ENCODE assay signal across 9 cellular contexts in the genomic region with DNA sequence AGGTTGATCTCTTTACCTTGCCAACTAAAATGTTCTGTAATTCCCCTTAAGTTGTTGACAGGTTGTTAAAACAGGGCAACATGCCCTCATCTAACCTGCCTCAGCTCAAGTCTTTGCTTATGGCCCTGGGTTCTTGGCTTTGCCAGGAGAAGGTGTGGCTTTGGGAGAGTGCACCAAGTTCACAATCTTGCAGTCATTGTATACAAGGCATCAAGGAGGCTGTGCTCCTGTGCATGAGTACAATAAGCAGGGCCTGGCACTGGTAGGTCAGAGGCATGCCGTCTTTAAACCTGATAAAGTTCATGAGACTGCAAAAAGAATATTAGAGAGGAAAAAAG. TPM values are rescaled to one million over a fixed set of nuclear protein-coding genes. Genes with fewer than 3 reads are reported as not detected.
DNase-seq lines count a peak whose midpoint lies in the region; ATAC-seq, FAIRE-seq and TF ChIP-seq lines count a peak whose summit lies in the region.
"Not testable (repeated sequence)": the region's sequence is repeated elsewhere in the genome, so short reads cannot be mapped to it uniquely, and the experiment has no call there.
"Had no signal": no experiment of that assay in that cellular context is flagged by ENCODE, and none has a peak within 500 bp of the region (broad histone marks: within the 10 kb centered on the region; RNA-seq: fewer than 3 reads in every experiment).

No MANE protein-coding gene starts in this region.

- not testable (repeated sequence) for H3K23ac ChIP-seq in IMR-90 (ENCODE audit: low read depth, low read length)

- not testable (repeated sequence) for H3K9me3 ChIP-seq in IMR-90 (ENCODE audit: control insufficient read depth, insufficient read depth, low read length); K562 (replicated peaks; ENCODE audit: control insufficient read depth, insufficient read depth, low read depth, low read length); colonic mucosa; left lung; prostate gland; thoracic aorta

- not testable (repeated sequence) for TF ChIP-seq EP300 in K562 (IDR thresholded peaks at IDR 0.05; ENCODE audit: low read length)

- POLR2A ChIA-PET in IMR-90 (lab: Charles Lee; ENCODE audit: unreplicated experiment) = not testable (repeated sequence)
- POLR2A ChIA-PET in K562 (lab: Yijun Ruan, JAX) = interaction anchor here (0.7 kb wide), 1 partner anchor 199 kb away, joined by 3 read pairs; no protein-coding TSS in a partner anchor

- not testable (repeated sequence) for H3K9ac ChIP-seq in IMR-90 (ENCODE audit: low read depth, low read length); K562 (ENCODE audit: insufficient read depth in 1 of 2, low read depth in 2 of 2, low read length in 2 of 2); colonic mucosa (ENCODE audit: low read depth in 2 of 2, low read length in 2 of 2)

- 0 out of 2 replicates have a peak overlapping the region, but pooled peaks have one; percentile 70 for H4K91ac ChIP-seq in IMR-90 (ENCODE audit: insufficient read depth, low read depth, low read length)

- H2BK120ac ChIP-seq in IMR-90 (ENCODE audit: low read depth, low read length) = peak overlapping the region; percentile 76; the same call in 1 of the 2 replicates

- H3K79me2 ChIP-seq in K562 (ENCODE audit: control insufficient read depth, insufficient read depth, low read length) = not testable (repeated sequence)

- TF ChIP-seq POLR2A in IMR-90 (IDR thresholded peaks at IDR 0.05; ENCODE audit: low read depth, low read length); K562 (conservative IDR thresholded peaks at IDR 0.05); prostate gland (IDR thresholded peaks at IDR 0.05): not testable (repeated sequence)

- peak overlapping the region; percentile 50; the same call in 2 of the 3 replicates for H2BK15ac ChIP-seq in IMR-90 (ENCODE audit: low read depth, low read length)

- not testable (repeated sequence) for H3K4me1 ChIP-seq in IMR-90 (ENCODE audit: control insufficient read depth, insufficient read depth, low read length); K562 (replicated peaks in 1 of 2; ENCODE audit: control insufficient read depth in 2 of 2, insufficient read depth in 2 of 2, low read length in 2 of 2); colonic mucosa; left lung; prostate gland (replicated peaks)
- peaks cover 19 to 30% of the 10 kb centered on the region in 2 donors for H3K4me1 ChIP-seq in thoracic aorta (ENCODE audit: control insufficient read depth in 1 of 2, low read depth in 2 of 2)

- peak overlapping the region; percentile 60; the same call in 1 of the 2 replicates for H2BK20ac ChIP-seq in IMR-90 (ENCODE audit: low read depth, low read length)

- not testable (repeated sequence) for ATAC-seq in IMR-90 (ENCODE audit: low read depth); K562; thoracic aorta (ENCODE audit: insufficient number of reproducible peaks, low FRiP score, low read depth)
- ATAC-seq in Right ventricle myocardium inferior (peak; percentile 34), left lung (peak; percentile 74)

- not testable (repeated sequence) for H3K4me2 ChIP-seq in IMR-90 (ENCODE audit: low read depth, low read length); K562 (ENCODE audit: insufficient read depth, low read length)

- peak overlapping the region; percentile 55; the same call in 1 of the 2 replicates for H3K4ac ChIP-seq in IMR-90 (ENCODE audit: low read depth, low read length)

- H3K79me1 ChIP-seq in IMR-90 (ENCODE audit: low read depth in 1 of 2, low read length in 2 of 2) = not testable (repeated sequence)

- peak; percentile 11 for FAIRE-seq in K562 (lab: Jason Lieb, UNC)

- H3K27ac ChIP-seq in IMR-90 (ENCODE audit: insufficient read depth, low read length); K562 (ENCODE audit: extremely low read depth, low read depth, low read length); colonic mucosa; left lung; prostate gland: not testable (repeated sequence)
- H3K27ac ChIP-seq in thoracic aorta = peak overlapping the region; percentile 59 to 80

- WGBS in IMR-90 (ENCODE audit: extremely low coverage in 2 of 2, insufficient read length in 1 of 2), 2 experiments = 83% methylated on average over 1 of the region's 1 CpG; no CpG with 5 or more reads in 1 of the 2 experiments
- WGBS in K562 (ENCODE audit: insufficient coverage, low coverage, missing lambda C conversion rate) = 71% methylated on average over 1 of the region's 1 CpG
- 37% methylated on average over 1 of the region's 1 CpG for WGBS in prostate gland

- dilution Hi-C loops in IMR-90 (cut with HindIII; ENCODE audit: low sequenced_read_pairs, unreplicated experiment) = not testable (repeated sequence)

- not testable (repeated sequence) for H3K36me3 ChIP-seq in IMR-90 (ENCODE audit: control insufficient read depth, insufficient read depth, low read length); K562 (ENCODE audit: control insufficient read depth, insufficient read depth, low read length); colonic mucosa; left lung; prostate gland; thoracic aorta

- peak overlapping the region; percentile 27 to 36; a peak in 1 of 4 replicates for H4K8ac ChIP-seq in IMR-90 (ENCODE audit: low read depth in 2 of 2, low read length in 2 of 2)

- BruUV-seq in IMR-90 (replicated peaks; lab: Mats Ljungman, UMichigan); K562 (replicated peaks; lab: Mats Ljungman, UMichigan): not testable (repeated sequence)

- H4K20me1 ChIP-seq in IMR-90 (ENCODE audit: insufficient read depth, low read length); K562 (replicated peaks; ENCODE audit: control insufficient read depth, insufficient read depth, low read length): not testable (repeated sequence)

- peak overlapping the region; percentile 3; the same call in 1 of the 2 replicates for H3K18ac ChIP-seq in IMR-90 (ENCODE audit: low read depth, low read length)

- not testable (repeated sequence) for TF ChIP-seq RAD21 in IMR-90 (IDR thresholded peaks at IDR 0.05; ENCODE audit: low read length); K562 (CRISPR knock-in tag; conservative IDR thresholded peaks at IDR 0.05 in 1 of 2, IDR thresholded peaks at IDR 0.05 in 1 of 2)

- H3K4me3 ChIP-seq in IMR-90 (ENCODE audit: insufficient read depth, low read depth, low read length); K562; colonic mucosa; left lung; prostate gland; thoracic aorta: not testable (repeated sequence)

- DNase-seq in IMR-90; K562 (ENCODE audit: extremely low read depth in 1 of 4, low spot score in 3 of 4); Right ventricle myocardium inferior (ENCODE audit: missing footprints); left lung; thoracic aorta (ENCODE audit: low spot score): not testable (repeated sequence)
- DNase-seq in colonic mucosa (peak; percentile 70), prostate gland (ENCODE audit: low spot score) (peak; percentile 6)

- not testable (repeated sequence) for H4K5ac ChIP-seq in IMR-90 (ENCODE audit: low read depth, low read length)

- CTCF ChIA-PET in IMR-90 (lab: Yijun Ruan, JAX) = interaction anchor here (0.6 kb wide), 1 partner anchor 34 kb away, joined by 3 read pairs; no protein-coding TSS in a partner anchor
- CTCF ChIA-PET in K562 (lab: Yijun Ruan, JAX; ENCODE audit: low intra/inter-chr PET ratio) = not testable (repeated sequence)

- in situ Hi-C loops in IMR-90 (cut with MboI; ENCODE audit: low sequenced_read_pairs); K562 (cut with MboI): not testable (repeated sequence)

- not testable (repeated sequence) for TF ChIP-seq CTCF in IMR-90 (conservative IDR thresholded peaks at IDR 0.05; ENCODE audit: low read depth, low read length); K562 (IDR thresholded peaks at IDR 0.05 in 2 of 3, conservative IDR thresholded peaks at IDR 0.05 in 1 of 3; ENCODE audit: insufficient read depth in 2 of 3, low read depth in 1 of 3, low read length in 3 of 3); colonic mucosa (IDR thresholded peaks at IDR 0.05); left lung (IDR thresholded peaks at IDR 0.05); prostate gland (IDR thresholded peaks at IDR 0.05); thoracic aorta (IDR thresholded peaks at IDR 0.05)

- H3K27me3 ChIP-seq in IMR-90 (ENCODE audit: control insufficient read depth, insufficient read depth, low read length); K562 (ENCODE audit: control insufficient read depth in 2 of 2, insufficient read depth in 2 of 2, low read length in 2 of 2); colonic mucosa; left lung; prostate gland (replicated peaks; ENCODE audit: insufficient read depth); thoracic aorta (replicated peaks; ENCODE audit: insufficient read depth): not testable (repeated sequence)

- peak overlapping the region; percentile 67; the same call in 1 of the 2 replicates for H3K14ac ChIP-seq in IMR-90 (replicated peaks; ENCODE audit: low read depth, low read length)

- H2AK5ac ChIP-seq in IMR-90 (ENCODE audit: low read depth, low read length) = peak overlapping the region; percentile 77

- peak overlapping the region; percentile 49 for H2AFZ ChIP-seq in IMR-90 (replicated peaks; ENCODE audit: low read length, poor library complexity)
- not testable (repeated sequence) for H2AFZ ChIP-seq in K562 (ENCODE audit: low read depth, low read length)

- not testable (repeated sequence) for H2AK9ac ChIP-seq in IMR-90 (replicated peaks; ENCODE audit: low read depth, low read length, poor library complexity)

- H3K9me1 ChIP-seq in IMR-90 (ENCODE audit: insufficient read depth, low read length); K562 (ENCODE audit: control insufficient read depth, insufficient read depth, low read length): not testable (repeated sequence)

- H2BK5ac ChIP-seq in IMR-90 (ENCODE audit: low read depth, low read length, poor library complexity, severe bottlenecking) = peak overlapping the region; percentile 89

- peak overlapping the region; percentile 20; the same call in 1 of the 2 replicates for H3K56ac ChIP-seq in IMR-90 (ENCODE audit: extremely low read depth, insufficient read depth, low read length)

- intact Hi-C loops in IMR-90 (cut with micrococcal nuclease); K562 (cut with micrococcal nuclease); colonic mucosa (cut with DNase I); Right ventricle myocardium inferior (cut with DNase I); left lung (cut with DNase I); prostate gland (cut with DNase I): not testable (repeated sequence)

RNA-seq across cellular contexts. Expression of gene AREG, which starts 30.1 kb away (rescaled TPM):
- total RNA-seq in IMR-90 (2012; rRNA removed) (0.18 and 0.28 TPM in 2 replicates), K562 (2014; rRNA removed) (4.5 and 5.8 TPM in 2 replicates), K562 (2014; rRNA removed; fragmentation: Illumina TruSeq; extraction: Trizol) (5.7 and 6.7 TPM in 2 replicates), K562 (2015; rRNA removed; fragmentation: Illumina TruSeq; extraction: Trizol) (2.8 and 3.5 TPM in 2 replicates), K562 (2021) (5.4 and 5.6 TPM in 2 replicates), colonic mucosa (10 to 100 TPM; 13.4 to 21.7 TPM), Right ventricle myocardium inferior (1.4 TPM), left lung (100 to 1,000 TPM in 1 of 2 donors, 10 to 100 TPM in 1; 16.8 to 130 TPM), prostate gland (10 to 100 TPM in 1 of 2 donors, 1 to 10 TPM in 1; 4.2 to 17.1 TPM), thoracic aorta (10 to 100 TPM; 32.7 to 54.3 TPM)
- polyA plus RNA-seq in IMR-90 (2012; rRNA removed) (0.17 and 0.30 TPM in 2 replicates), K562 (2011; rRNA removed) (7.3 and 8.5 TPM in 2 replicates), K562 (2014; fragmentation: Illumina TruSeq; extraction: Trizol) (6.5 and 7.7 TPM in 2 replicates), K562 (2014; fragmentation: Nextera tagmentation; extraction: Ambion mirVana) (1 to 10 TPM; 1.4 to 2.4 TPM), K562 (2014; rRNA removed) (3.8 and 5.5 TPM in 2 replicates)
- polyA plus RNA-seq in IMR-90 (2012; cell fraction: cytosol; rRNA removed) = 1.3 and 1.4 TPM in 2 replicates
- 3.1 and 8.0 TPM in 2 replicates for polyA plus RNA-seq in IMR-90 (2012; cell fraction: nucleus; rRNA removed; ENCODE audit: low replicate concordance)
- total RNA-seq in K562 (2011; cell fraction: chromatin; rRNA removed; ENCODE audit: low replicate concordance) = 10.7 and 18.3 TPM in 2 replicates
- 16.6 and 18.3 TPM in 2 replicates for total RNA-seq in K562 (2011; cell fraction: nucleolus; rRNA removed)
- 17.7 and 18.4 TPM in 2 replicates for total RNA-seq in K562 (2011; cell fraction: nucleoplasm; rRNA removed)
- 6.3 and 6.9 TPM in 2 replicates for polyA plus RNA-seq in K562 (2011; cell fraction: cytosol; rRNA removed)
- polyA plus RNA-seq in K562 (2011; cell fraction: nucleus; rRNA removed) = 5.3 and 7.3 TPM in 2 replicates
- 5.1 and 9.9 TPM in 2 replicates for polyA plus RNA-seq in K562 (2012)
- polyA minus RNA-seq in K562 (2011; rRNA and poly(A)+ RNA removed) = 3.9 and 7.5 TPM in 2 replicates
- polyA minus RNA-seq in K562 (2011; cell fraction: cytosol; rRNA and poly(A)+ RNA removed) = 3.4 and 3.9 TPM in 2 replicates
- 6.2 and 10.2 TPM in 2 replicates for polyA minus RNA-seq in K562 (2011; cell fraction: nucleus; rRNA and poly(A)+ RNA removed)
- total RNA-seq: GM23338, H7 had no signal
